ENCODE assay signal across 14 cellular contexts in genomic region chr4:79652232-79652631, GRCh38.
DNase-seq lines count a peak whose midpoint lies in the region; ATAC-seq lines count a peak whose summit lies in the region.
"Had no signal": no experiment of that assay in that cellular context is flagged by ENCODE, and none has a peak within 500 bp of the region (broad histone marks: within the 10 kb centered on the region; RNA-seq: fewer than 3 reads in every experiment).

No MANE protein-coding gene starts in this region.

- no peaks in the 10 kb centered on the region for H3K27me3 ChIP-seq in stomach smooth muscle (ENCODE audit: control insufficient read depth in 1 of 2, insufficient read depth in 2 of 2, low read length in 2 of 2)

- peaks cover 0 to under 1% of the 10 kb centered on the region in 2 donors for H3K9me3 ChIP-seq in stomach smooth muscle (ENCODE audit: control insufficient read depth in 2 of 2, low read length in 2 of 2)

- H3K9me3 Mint-ChIP-seq in activated T-helper 17 cell treated with anti-CD3 and anti-CD28 coated beads, Interleukin-2, amount 50 U/mL, for 72 hours: no peaks in the 10 kb centered on the region
- H3K9me3 Mint-ChIP-seq: stimulated activated naive CD8-positive, alpha-beta T cell treated with anti-CD3 and anti-CD28 coated beads, Interleukin-15, Interleukin-2, amounts not matched to agents 100 ng/mL and 50 ng/mL, for 24 hours had no signal

- no peak for ATAC-seq in activated T-helper 17 cell treated with anti-CD3 and anti-CD28 coated beads, Interleukin-2, amount 50 U/mL, for 72 hours (replicated peaks)
- ATAC-seq: naive thymus-derived CD4-positive, alpha-beta T cell had no signal

- H3K36me3 ChIP-seq in stomach smooth muscle (ENCODE audit: control insufficient read depth in 2 of 2, insufficient read depth in 2 of 2, low read length in 2 of 2): no peaks in the 10 kb centered on the region

- peaks cover 6% of the 10 kb centered on the region for H3K4me1 ChIP-seq in stomach smooth muscle (ENCODE audit: control insufficient read depth, insufficient read depth, low read length)

- H3K27ac Mint-ChIP-seq in activated T-helper 17 cell treated with anti-CD3 and anti-CD28 coated beads, Interleukin-2, amount 50 U/mL, for 72 hours: no peak overlapping the region
- H3K27ac Mint-ChIP-seq: naive thymus-derived CD4-positive, alpha-beta T cell; stimulated activated naive CD8-positive, alpha-beta T cell treated with anti-CD3 and anti-CD28 coated beads, Interleukin-15, Interleukin-2, amounts not matched to agents 100 ng/mL and 50 ng/mL, for 24 hours had no signal

- no peak overlapping the region for H3K9ac ChIP-seq in stomach smooth muscle (ENCODE audit: low read length in 2 of 2)

- H3K4me3 ChIP-seq in stomach smooth muscle (ENCODE audit: low read length in 2 of 2): no peak overlapping the region

- H3K4me1 Mint-ChIP-seq in activated T-helper 17 cell treated with anti-CD3 and anti-CD28 coated beads, Interleukin-2, amount 50 U/mL, for 72 hours: peaks cover 6% of the 10 kb centered on the region
- H3K4me1 Mint-ChIP-seq: naive thymus-derived CD4-positive, alpha-beta T cell had no signal

- DNase-seq in NCI-H510A treated with DMSO at 0.1 percent for 48 hours (lab: John Stamatoyannopoulos, UW) (peak; percentile 49), NCI-H510A (lab: John Stamatoyannopoulos, UW) (no peak), amniotic epithelial cell (ENCODE audit: low read depth) (peak; percentile 94), iris pigment epithelial cell (ENCODE audit: low read depth) (peak; percentile 79), SW480 (ENCODE audit: low spot score) (no peak), ureter (ENCODE audit: low spot score) (no peak)
- DNase-seq: activated T-cell treated with anti-CD3 and anti-CD28 coated beads for 4 hours; cerebellar nuclear complex; GF-D8; naive thymus-derived CD4-positive, alpha-beta T cell; NCI-H1417 treated with DMSO at 0.1 percent for 48 hours had no signal

- H3K27me3 Mint-ChIP-seq in activated T-helper 17 cell treated with anti-CD3 and anti-CD28 coated beads, Interleukin-2, amount 50 U/mL, for 72 hours: peaks cover 4% of the 10 kb centered on the region
- H3K27me3 Mint-ChIP-seq: stimulated activated naive CD8-positive, alpha-beta T cell treated with anti-CD3 and anti-CD28 coated beads, Interleukin-15, Interleukin-2, amounts not matched to agents 100 ng/mL and 50 ng/mL, for 24 hours had no signal

- H3K27ac ChIP-seq in stomach smooth muscle (ENCODE audit: low read length): peak overlapping the region; percentile 3

- no peaks in the 10 kb centered on the region for H3K36me3 Mint-ChIP-seq in activated T-helper 17 cell treated with anti-CD3 and anti-CD28 coated beads, Interleukin-2, amount 50 U/mL, for 72 hours (ENCODE audit: low read depth)

- no peak overlapping the region for H3K4me3 Mint-ChIP-seq in activated T-helper 17 cell treated with anti-CD3 and anti-CD28 coated beads, Interleukin-2, amount 50 U/mL, for 72 hours
- H3K4me3 Mint-ChIP-seq: naive thymus-derived CD4-positive, alpha-beta T cell; stimulated activated naive CD8-positive, alpha-beta T cell treated with anti-CD3 and anti-CD28 coated beads, Interleukin-15, Interleukin-2, amounts not matched to agents 100 ng/mL and 50 ng/mL, for 24 hours had no signal

Comparison
In these comparisons a context has a peak if more than half of its experiments do, and no peak if none do; other contexts are left out.
1. DNase-seq: peak in NCI-H510A treated with DMSO at 0.1 percent for 48 hours (single experiment), amniotic epithelial cell (single experiment) and iris pigment epithelial cell (single experiment); none in NCI-H510A (single experiment), SW480 (single experiment) and ureter (single experiment).